In the genomic region with DNA sequence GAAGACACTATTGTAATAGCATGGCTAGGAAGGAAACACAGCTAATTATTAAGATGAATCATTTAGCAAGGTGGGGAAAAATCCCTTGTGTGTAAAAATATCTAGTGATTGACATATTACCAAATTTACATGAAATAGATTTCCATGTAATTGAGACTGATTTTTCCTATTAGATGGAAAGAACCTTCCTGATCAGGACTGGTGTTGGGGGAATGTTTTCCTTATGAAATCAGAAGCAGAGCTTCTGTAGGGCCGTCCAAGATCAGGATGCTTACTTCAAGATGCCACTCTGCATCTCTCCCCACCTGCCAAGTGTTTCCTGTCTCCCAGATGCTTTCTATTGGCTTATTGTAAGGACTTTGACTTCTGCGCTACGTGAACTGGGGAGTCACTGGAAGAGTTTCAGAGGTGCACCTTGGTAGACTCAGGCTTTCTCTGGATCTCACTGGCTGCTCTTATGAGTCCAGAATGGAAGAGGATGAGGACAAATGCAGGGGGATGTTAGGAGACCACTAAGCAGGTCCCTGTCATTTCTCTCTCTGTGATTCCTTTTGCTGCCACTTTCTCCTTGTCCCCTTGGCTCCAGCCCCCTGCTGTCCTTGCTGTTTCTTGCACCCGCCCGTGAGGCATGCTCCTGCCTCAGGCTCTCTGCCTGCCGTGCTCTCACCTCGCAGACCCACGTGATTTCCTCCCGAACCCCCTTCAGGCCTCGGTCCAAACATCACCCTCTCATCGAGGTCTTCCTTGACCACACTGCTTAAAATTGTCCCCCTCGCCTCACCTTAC, we compare ENCODE assay signal across 14 cellular contexts. TPM values are rescaled to one million over a fixed set of nuclear protein-coding genes. Genes with fewer than 3 reads are reported as not detected.
A peak's percentile ranks its signal among the peaks of the same experiment; 100 is the strongest.
DNase-seq lines count a peak whose midpoint lies in the region; ATAC-seq and TF ChIP-seq lines count a peak whose summit lies in the region.
"Had no signal": no experiment of that assay in that cellular context is flagged by ENCODE, and none has a peak within 500 bp of the region (broad histone marks: within the 10 kb centered on the region; RNA-seq: fewer than 3 reads in every experiment).

No MANE protein-coding gene starts in this region.

- no peak for TF ChIP-seq POLR2A in tibial nerve (IDR thresholded peaks at IDR 0.05)

- intact Hi-C loops in activated CD8-positive, alpha-beta T cell treated with anti-CD3 and anti-CD28 coated beads for 36 hours (cut with micrococcal nuclease), result no loop called here
- intact Hi-C loops in aorta (cut with DNase I), result loop anchor here (2.0 to 10.0 kb wide), 5 partner anchors 166 to 616 kb away; a partner anchor contains a TSS

- H3K27me3 Mint-ChIP-seq in activated CD8-positive, alpha-beta T cell treated with anti-CD3 and anti-CD28 coated beads for 36 hours, result no peaks in the 10 kb centered on the region
- H3K27me3 Mint-ChIP-seq in activated CD8-positive, alpha-beta T cell treated with anti-CD3 and anti-CD28 coated beads, Interleukin-2, amount 10 ng/mL, durations not matched to agents 7 days and 5 days (ENCODE audit: low read depth), result no peaks in the 10 kb centered on the region
- peaks cover 5% of the 10 kb centered on the region for H3K27me3 Mint-ChIP-seq in brain
- H3K27me3 Mint-ChIP-seq in mesothelial cell of epicardium (ENCODE audit: low read depth), result no peaks in the 10 kb centered on the region
- H3K27me3 Mint-ChIP-seq: activated CD4-positive, alpha-beta memory T cell treated with anti-CD3 and anti-CD28 coated beads for 36 hours had no signal

- H3K36me3 ChIP-seq in tibial nerve (no peaks in the 10 kb centered on the region), aorta (ENCODE audit: control insufficient read depth in 1 of 2, insufficient read depth in 2 of 2, low read length in 1 of 2) (no peaks in the 10 kb centered on the region)

- no peaks in the 10 kb centered on the region for H3K9me3 Mint-ChIP-seq in activated CD8-positive, alpha-beta T cell treated with anti-CD3 and anti-CD28 coated beads for 36 hours
- no peaks in the 10 kb centered on the region for H3K9me3 Mint-ChIP-seq in activated CD8-positive, alpha-beta T cell treated with anti-CD3 and anti-CD28 coated beads, Interleukin-2, amount 10 ng/mL, durations not matched to agents 7 days and 5 days (ENCODE audit: insufficient read depth)
- no peaks in the 10 kb centered on the region for H3K9me3 Mint-ChIP-seq in brain
- H3K9me3 Mint-ChIP-seq in mesothelial cell of epicardium, result no peaks in the 10 kb centered on the region
- H3K9me3 Mint-ChIP-seq: activated CD4-positive, alpha-beta memory T cell treated with anti-CD3 and anti-CD28 coated beads for 36 hours; T-helper 1 cell treated with Interleukin-12 subunit alpha and Interleukin-12 subunit beta and Interleukin-4 antibody, amounts not matched to agents 30 μg/mL and 1 μg/mL, for 36 hours had no signal

- H3K27ac Mint-ChIP-seq in activated CD8-positive, alpha-beta T cell treated with anti-CD3 and anti-CD28 coated beads for 36 hours, result peak overlapping the region; percentile 4
- H3K27ac Mint-ChIP-seq in activated CD8-positive, alpha-beta T cell treated with anti-CD3 and anti-CD28 coated beads, Interleukin-2, amount 10 ng/mL, durations not matched to agents 7 days and 5 days, result no peak overlapping the region
- H3K27ac Mint-ChIP-seq in brain (peak overlapping the region; percentile 7 to 95 (median 73)), mesothelial cell of epicardium (peak overlapping the region; percentile 90)
- H3K27ac Mint-ChIP-seq: activated CD4-positive, alpha-beta memory T cell treated with anti-CD3 and anti-CD28 coated beads for 36 hours; T-helper 1 cell treated with Interleukin-12 subunit alpha and Interleukin-12 subunit beta and Interleukin-4 antibody, amounts not matched to agents 30 μg/mL and 1 μg/mL, for 36 hours had no signal

- H3K4me3 ChIP-seq in tibial nerve, result no peak overlapping the region
- no peak overlapping the region for H3K4me3 ChIP-seq in aorta (ENCODE audit: low read length in 2 of 2)

- H3K4me3 Mint-ChIP-seq in activated CD8-positive, alpha-beta T cell treated with anti-CD3 and anti-CD28 coated beads for 36 hours, result no peak overlapping the region
- H3K4me3 Mint-ChIP-seq in activated CD8-positive, alpha-beta T cell treated with anti-CD3 and anti-CD28 coated beads, Interleukin-2, amount 10 ng/mL, durations not matched to agents 7 days and 5 days, result no peak overlapping the region
- H3K4me3 Mint-ChIP-seq in brain, result no peak overlapping the region
- no peak overlapping the region for H3K4me3 Mint-ChIP-seq in mesothelial cell of epicardium
- H3K4me3 Mint-ChIP-seq: activated CD4-positive, alpha-beta memory T cell treated with anti-CD3 and anti-CD28 coated beads for 36 hours had no signal

- CTCF ChIA-PET in activated CD8-positive, alpha-beta T cell treated with anti-CD3 and anti-CD28 coated beads for 36 hours (lab: Charles Lee), result interaction anchor here (1.2 to 3.4 kb wide), 5 partner anchors 36 to 322 kb away, joined by 3 to 51 read pairs (median 5); no protein-coding TSS in a partner anchor
- CTCF ChIA-PET in activated CD8-positive, alpha-beta T cell treated with anti-CD3 and anti-CD28 coated beads, Interleukin-2, amount 10 ng/mL, durations not matched to agents 7 days and 5 days (lab: Charles Lee), result interaction anchor here (1.0 to 12.9 kb wide), 7 partner anchors 9 to 185 kb away, joined by 3 to 207 read pairs (median 7); no protein-coding TSS in a partner anchor

- no peak for TF ChIP-seq CTCF in activated CD8-positive, alpha-beta T cell treated with anti-CD3 and anti-CD28 coated beads for 36 hours (IDR thresholded peaks at IDR 0.05)
- no peak for TF ChIP-seq CTCF in brain (conservative IDR thresholded peaks at IDR 0.05)
- TF ChIP-seq CTCF in mesothelial cell of epicardium (IDR thresholded peaks at IDR 0.05; ENCODE audit: unreplicated experiment), result no peak
- no peak for TF ChIP-seq CTCF in tibial nerve (IDR thresholded peaks at IDR 0.05)

- POLR2A ChIA-PET in activated CD8-positive, alpha-beta T cell treated with anti-CD3 and anti-CD28 coated beads for 36 hours (lab: Charles Lee), result no interaction called here
- POLR2A ChIA-PET in activated CD8-positive, alpha-beta T cell treated with anti-CD3 and anti-CD28 coated beads, Interleukin-2, amount 10 ng/mL, durations not matched to agents 7 days and 5 days (lab: Charles Lee), result no interaction called here

- H3K9me3 ChIP-seq in tibial nerve, result no peaks in the 10 kb centered on the region
- no peaks in the 10 kb centered on the region for H3K9me3 ChIP-seq in aorta (ENCODE audit: control insufficient read depth, low read length)

- no peak for TF ChIP-seq EP300 in tibial nerve (IDR thresholded peaks at IDR 0.05)

- no peak for DNase-seq in activated CD8-positive, alpha-beta T cell treated with anti-CD3 and anti-CD28 coated beads for 36 hours
- DNase-seq in activated CD8-positive, alpha-beta T cell treated with anti-CD3 and anti-CD28 coated beads, Interleukin-2, amount 10 ng/mL, durations not matched to agents 7 days and 5 days, result no peak
- DNase-seq in mesothelial cell of epicardium (ENCODE audit: low spot score in 2 of 2, unreplicated experiment in 2 of 2) (no peak), tibial nerve (ENCODE audit: low spot score in 2 of 2) (no peak), ureter (ENCODE audit: low spot score) (no peak), aorta (no peak), medulla oblongata (ENCODE audit: extremely low spot score) (no peak)
- DNase-seq: activated CD4-positive, alpha-beta memory T cell treated with anti-CD3 and anti-CD28 coated beads for 36 hours; activated naive CD4-positive, alpha-beta T cell treated with anti-CD3 and anti-CD28 coated beads, Interleukin-2, amount 50 U/mL, for 16 hours; effector CD4-positive, alpha-beta T cell; NCI-H1930; small intestine had no signal

- no peaks in the 10 kb centered on the region for H3K27me3 ChIP-seq in tibial nerve
- no peaks in the 10 kb centered on the region for H3K27me3 ChIP-seq in aorta (ENCODE audit: control insufficient read depth in 1 of 2, insufficient read depth in 2 of 2, low read length in 1 of 2)

- H3K27ac ChIP-seq in tibial nerve (peak overlapping the region in 3 of 4 donors; percentile 34 to 84 (median 83)), aorta (ENCODE audit: low read depth in 1 of 2, low read length in 2 of 2) (no peak overlapping the region)

- H3K4me1 ChIP-seq in tibial nerve (peaks cover 0 to 60% (median 33%) of the 10 kb centered on the region in 4 donors), aorta (ENCODE audit: control insufficient read depth in 1 of 2, insufficient read depth in 2 of 2, low read length in 2 of 2) (peaks cover 0 to 5% of the 10 kb centered on the region in 2 donors)

- no peak for ATAC-seq in activated CD8-positive, alpha-beta T cell treated with anti-CD3 and anti-CD28 coated beads for 36 hours
- no peak for ATAC-seq in activated CD8-positive, alpha-beta T cell treated with anti-CD3 and anti-CD28 coated beads, Interleukin-2, amount 10 ng/mL, durations not matched to agents 7 days and 5 days
- ATAC-seq in aorta (ENCODE audit: low FRiP score), result no peak

- 81 to 83% methylated on average over 12 of the region's 12 CpGs for WGBS in tibial nerve, 2 donors
- WGBS in aorta, 2 donors, result 89% methylated on average over 12 of the region's 12 CpGs

- no peaks in the 10 kb centered on the region for H3K36me3 Mint-ChIP-seq in activated CD8-positive, alpha-beta T cell treated with anti-CD3 and anti-CD28 coated beads for 36 hours (ENCODE audit: low read depth)
- H3K36me3 Mint-ChIP-seq in activated CD8-positive, alpha-beta T cell treated with anti-CD3 and anti-CD28 coated beads, Interleukin-2, amount 10 ng/mL, durations not matched to agents 7 days and 5 days (ENCODE audit: low read depth), result no peaks in the 10 kb centered on the region
- H3K36me3 Mint-ChIP-seq in brain (no peaks in the 10 kb centered on the region), mesothelial cell of epicardium (no peaks in the 10 kb centered on the region)
- H3K36me3 Mint-ChIP-seq: activated CD4-positive, alpha-beta memory T cell treated with anti-CD3 and anti-CD28 coated beads for 36 hours had no signal

- peaks cover 61% of the 10 kb centered on the region for H3K4me1 Mint-ChIP-seq in activated CD8-positive, alpha-beta T cell treated with anti-CD3 and anti-CD28 coated beads for 36 hours (ENCODE audit: low read depth)
- peaks cover 33% of the 10 kb centered on the region for H3K4me1 Mint-ChIP-seq in activated CD8-positive, alpha-beta T cell treated with anti-CD3 and anti-CD28 coated beads, Interleukin-2, amount 10 ng/mL, durations not matched to agents 7 days and 5 days (ENCODE audit: low read depth)
- H3K4me1 Mint-ChIP-seq in brain (peaks cover 66% of the 10 kb centered on the region), mesothelial cell of epicardium (peaks cover 63% of the 10 kb centered on the region)

RNA-seq across cellular contexts. Expression of a gene that starts 30.1 kb away (rescaled TPM):
- 1 to 10 TPM; 3.8 to 4.0 TPM for total RNA-seq in activated CD8-positive, alpha-beta T cell treated with anti-CD3 and anti-CD28 coated beads for 36 hours
- 1 to 10 TPM; 7.1 to 7.5 TPM for total RNA-seq in activated CD8-positive, alpha-beta T cell treated with anti-CD3 and anti-CD28 coated beads, Interleukin-2, amount 10 ng/mL, durations not matched to agents 7 days and 5 days
- polyA plus RNA-seq in brain (ENCODE audit: insufficient read depth, low read depth, low replicate concordance) (16.5 TPM), aorta (10 to 100 TPM in 1 of 2 donors, 1 to 10 TPM in 1; 8.4 to 20.5 TPM)
- total RNA-seq in mesothelial cell of epicardium (10.7 to 12.5 TPM (median 12.3 TPM) in 3 replicates), tibial nerve (10 to 100 TPM; 14.4 to 50.0 (median 40.2) TPM), ureter (20.8 TPM), aorta (10 to 100 TPM; 11.7 to 17.6 TPM)

RNA-seq across cellular contexts. Expression of a gene that starts 30.2 kb away (rescaled TPM):
- total RNA-seq in activated CD8-positive, alpha-beta T cell treated with anti-CD3 and anti-CD28 coated beads for 36 hours, result 10 to 100 TPM; 23.6 to 32.0 TPM
- total RNA-seq in activated CD8-positive, alpha-beta T cell treated with anti-CD3 and anti-CD28 coated beads, Interleukin-2, amount 10 ng/mL, durations not matched to agents 7 days and 5 days, result 10 to 100 TPM; 23.9 to 24.9 TPM
- polyA plus RNA-seq in brain (ENCODE audit: insufficient read depth, low read depth, low replicate concordance) (10.7 TPM), aorta (10 to 100 TPM; 13.3 to 26.0 TPM)
- total RNA-seq in mesothelial cell of epicardium (25.1 to 25.4 TPM (median 25.3 TPM) in 3 replicates), tibial nerve (10 to 100 TPM; 19.0 to 33.3 (median 24.2) TPM), ureter (35.0 TPM), aorta (10 to 100 TPM; 20.6 to 27.1 TPM)

Comparison
In these comparisons a context has a peak if more than half of its experiments do, and no peak if none do; other contexts are left out.
1. H3K27ac ChIP-seq: peak in tibial nerve (3 of 4); none in aorta (0 of 2).